ENCODE assay signal across 22 cellular contexts in genomic region chr14:96926006-96926405, GRCh38.
A peak's percentile ranks its signal among the peaks of the same experiment; 100 is the strongest.
DNase-seq lines count a peak whose midpoint lies in the region; ATAC-seq lines count a peak whose summit lies in the region.
"Had no signal": no experiment of that assay in that cellular context is flagged by ENCODE, and none has a peak within 500 bp of the region (broad histone marks: within the 10 kb centered on the region; RNA-seq: fewer than 3 reads in every experiment).

No MANE protein-coding gene starts in this region.

- H3K9me3 Mint-ChIP-seq in stimulated activated memory B cell treated with anti-CD40 and anti-IgM and Interleukin-4, amounts not matched to agents 10 μg/mL and 1 μg/mL and 100 μg/mL, for 72 hours: peaks cover 12% of the 10 kb centered on the region
- H3K9me3 Mint-ChIP-seq: CD8-positive, alpha-beta memory T cell had no signal

- in situ Hi-C loops in Caki2 (cut with HindIII; ENCODE audit: low pct_unique_long_range_greater_than_20kb, low sequenced_read_pairs): no loop called here

- H3K27ac Mint-ChIP-seq in stimulated activated memory B cell treated with anti-CD40 and anti-IgM and Interleukin-4, amounts not matched to agents 10 μg/mL and 1 μg/mL and 100 μg/mL, for 72 hours: no peak overlapping the region
- H3K27ac Mint-ChIP-seq: CD8-positive, alpha-beta memory T cell had no signal

- no peaks in the 10 kb centered on the region for H3K27me3 Mint-ChIP-seq in stimulated activated memory B cell treated with anti-CD40 and anti-IgM and Interleukin-4, amounts not matched to agents 10 μg/mL and 1 μg/mL and 100 μg/mL, for 72 hours
- H3K27me3 Mint-ChIP-seq: CD8-positive, alpha-beta memory T cell had no signal

- H3K4me1 Mint-ChIP-seq in stimulated activated memory B cell treated with anti-CD40 and anti-IgM and Interleukin-4, amounts not matched to agents 10 μg/mL and 1 μg/mL and 100 μg/mL, for 72 hours: no peaks in the 10 kb centered on the region
- H3K4me1 Mint-ChIP-seq: CD8-positive, alpha-beta memory T cell had no signal

- no peak overlapping the region for H3K4me3 Mint-ChIP-seq in stimulated activated memory B cell treated with anti-CD40 and anti-IgM and Interleukin-4, amounts not matched to agents 10 μg/mL and 1 μg/mL and 100 μg/mL, for 72 hours
- H3K4me3 Mint-ChIP-seq: CD8-positive, alpha-beta memory T cell had no signal

- DNase-seq in Caki2 (ENCODE audit: low read depth): peak; percentile 10
- DNase-seq in kidney glomerular epithelial cell (lab: John Stamatoyannopoulos, UW): peak; percentile 25
- DNase-seq in NCI-H748 (lab: John Stamatoyannopoulos, UW; ENCODE audit: unreplicated experiment): no peak
- DNase-seq: C1 segment of cervical spinal cord; CD8-positive, alpha-beta memory T cell; DMS79; GOT3; KBM-7; NCI-H1105; NCI-H1694 treated with DMSO at 0.1 percent for 48 hours; NCI-H2107; NCI-H510A treated with DMSO at 0.1 percent for 48 hours; NCI-H82; OCI-M1; SHP77 had no signal

- ATAC-seq in GM18909 (IDR thresholded peaks at IDR 0.05; ENCODE audit: poor library complexity, unreplicated experiment): peak; percentile 64
- ATAC-seq in stimulated activated memory B cell treated with anti-CD40 and anti-IgM and Interleukin-4, amounts not matched to agents 10 μg/mL and 1 μg/mL and 100 μg/mL, for 72 hours: peak; percentile 71
- no peak for ATAC-seq in GM19452 (IDR thresholded peaks at IDR 0.05; ENCODE audit: unreplicated experiment)
- ATAC-seq in GM21737 (IDR thresholded peaks at IDR 0.05; ENCODE audit: unreplicated experiment): no peak
- ATAC-seq: A549, HCT116, HepG2 had no signal

- peaks cover 6% of the 10 kb centered on the region for H3K36me3 Mint-ChIP-seq in stimulated activated memory B cell treated with anti-CD40 and anti-IgM and Interleukin-4, amounts not matched to agents 10 μg/mL and 1 μg/mL and 100 μg/mL, for 72 hours

Comparison
In these comparisons a context has a peak if more than half of its experiments do, and no peak if none do; other contexts are left out.
1. ATAC-seq: peak in GM18909 (single experiment) and stimulated activated memory B cell treated with anti-CD40 and anti-IgM and Interleukin-4, amounts not matched to agents 10 μg/mL and 1 μg/mL and 100 μg/mL, for 72 hours (single experiment); none in GM19452 (single experiment) and GM21737 (single experiment).